Comparison of ENCODE assay signal across 17 cellular contexts in genomic region chr3:142940000-142940399, GRCh38. TPM values are rescaled to one million over a fixed set of nuclear protein-coding genes. Genes with fewer than 3 reads are reported as not detected.
DNase-seq lines count a peak whose midpoint lies in the region; TF ChIP-seq lines count a peak whose summit lies in the region.
"Had no signal": no experiment of that assay in that cellular context is flagged by ENCODE, and none has a peak within 500 bp of the region (broad histone marks: within the 10 kb centered on the region; RNA-seq: fewer than 3 reads in every experiment).

No MANE protein-coding gene starts in this region.

- DNase-seq in NCI-H748 (lab: John Stamatoyannopoulos, UW; ENCODE audit: unreplicated experiment) (peak; percentile 26), NCI-H748 treated with DMSO at 0.1 percent for 48 hours (lab: John Stamatoyannopoulos, UW) (no peak), NCI-H1930 (lab: John Stamatoyannopoulos, UW) (peak; percentile 7 to 36), WERI-Rb-1 (no peak), osteoblast (ENCODE audit: insufficient read length, low spot score, missing footprints) (peak; percentile 73), DMS153 treated with DMSO at 0.1 percent for 48 hours (lab: John Stamatoyannopoulos, UW; ENCODE audit: unreplicated experiment) (no peak), RPMI8226 (no peak), HK-2 (ENCODE audit: unreplicated experiment) (no peak)
- DNase-seq: ACHN; CD4-positive, alpha-beta T cell; MV-4-11; NCI-H1694 treated with DMSO at 0.1 percent for 48 hours had no signal

- no peak for TF ChIP-seq CTCF in WERI-Rb-1 (IDR thresholded peaks at IDR 0.05; ENCODE audit: low read depth, low read length)
- TF ChIP-seq CTCF in osteoblast (IDR thresholded peaks at IDR 0.05; ENCODE audit: extremely low read depth, low read depth, low read length) = no peak

- H3K27ac ChIP-seq in WERI-Rb-1 (peak overlapping the region; percentile 53), osteoblast (ENCODE audit: low read depth, low read length) (no peak overlapping the region)

- no peaks in the 10 kb centered on the region for H3K79me2 ChIP-seq in osteoblast (ENCODE audit: insufficient read depth, low read length)

- H2AFZ ChIP-seq in osteoblast (ENCODE audit: low read length) = no peak overlapping the region

- H3K4me3 ChIP-seq in WERI-Rb-1 (ENCODE audit: low read depth, low read length) (no peak overlapping the region), osteoblast (ENCODE audit: insufficient read depth, low read length) (no peak overlapping the region)
- H3K4me3 ChIP-seq: HAP-1 had no signal

- H3K27me3 ChIP-seq in WERI-Rb-1 (ENCODE audit: insufficient read depth, low read depth, severe bottlenecking) (no peaks in the 10 kb centered on the region), osteoblast (ENCODE audit: insufficient read depth, low read length) (peaks cover 6% of the 10 kb centered on the region)

- H3K36me3 ChIP-seq in WERI-Rb-1 = no peaks in the 10 kb centered on the region
- H3K36me3 ChIP-seq in osteoblast (ENCODE audit: insufficient read depth, low read length) = no peaks in the 10 kb centered on the region
- H3K36me3 ChIP-seq: HAP-1 had no signal

- H4K20me1 ChIP-seq in osteoblast (ENCODE audit: insufficient read depth, low read length) = no peaks in the 10 kb centered on the region

- H3K4me1 ChIP-seq in osteoblast (ENCODE audit: insufficient read depth, low read length) = no peaks in the 10 kb centered on the region

- H3K4me2 ChIP-seq in osteoblast (ENCODE audit: insufficient read depth, low read length) = no peak overlapping the region

- H3K9me3 ChIP-seq in WERI-Rb-1 (ENCODE audit: severe bottlenecking) (no peaks in the 10 kb centered on the region), osteoblast (ENCODE audit: low read depth, low read length) (no peaks in the 10 kb centered on the region)
- H3K9me3 ChIP-seq: HAP-1 had no signal

RNA-seq across cellular contexts. Expression of gene PAQR9, which starts 23.5 kb away (rescaled TPM):
- total RNA-seq in osteoblast = not detected in 2 replicates
- total RNA-seq: B cell; CD4-positive, alpha-beta T cell; LHCN-M2; OCI-LY7; RPMI7951 had no signal

RNA-seq across cellular contexts. Expression of gene PCOLCE2, which starts 51.1 kb away (rescaled TPM):
- 19.7 and 21.4 TPM in 2 replicates for total RNA-seq in osteoblast
- total RNA-seq: B cell; CD4-positive, alpha-beta T cell; OCI-LY7 had no signal

Comparison
In these comparisons a context has a peak if more than half of its experiments do, and no peak if none do; other contexts are left out.
1. DNase-seq: peak in NCI-H748 (single experiment), NCI-H1930 (2 of 2) and osteoblast (single experiment); none in NCI-H748 treated with DMSO at 0.1 percent for 48 hours (single experiment), WERI-Rb-1 (single experiment), DMS153 treated with DMSO at 0.1 percent for 48 hours (single experiment), RPMI8226 (single experiment) and HK-2 (single experiment).